ENCODE assay signal across 22 cellular contexts in the genomic region with DNA sequence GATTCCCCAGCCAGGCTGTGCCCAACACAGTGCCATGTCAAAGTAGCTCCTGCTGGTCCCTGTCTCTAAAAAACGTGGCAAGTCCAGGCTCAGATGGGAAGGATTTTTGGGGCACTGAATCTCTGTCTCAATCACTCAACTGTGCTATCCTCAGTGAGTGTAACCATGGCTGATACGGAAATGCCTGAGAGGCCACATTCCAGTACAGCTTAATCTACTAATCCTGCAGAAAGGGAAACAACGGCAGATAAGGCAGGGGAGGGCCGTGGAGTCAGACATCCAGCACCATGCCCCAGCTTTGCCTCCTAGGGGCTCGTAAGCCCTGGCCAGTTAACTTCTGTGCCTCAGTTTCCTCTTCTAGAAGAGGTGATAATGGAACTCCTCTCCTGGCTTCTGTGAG.
DNase-seq lines count a peak whose midpoint lies in the region; ATAC-seq and TF ChIP-seq lines count a peak whose summit lies in the region.
"Had no signal": no experiment of that assay in that cellular context is flagged by ENCODE, and none has a peak within 500 bp of the region (broad histone marks: within the 10 kb centered on the region; RNA-seq: fewer than 3 reads in every experiment).

No MANE protein-coding gene starts in this region.

- no peaks in the 10 kb centered on the region for H3K27me3 ChIP-seq in brain microvascular endothelial cell (replicated peaks)
- no peaks in the 10 kb centered on the region for H3K27me3 ChIP-seq in naive thymus-derived CD4-positive, alpha-beta T cell (ENCODE audit: control insufficient read depth in 2 of 2, insufficient read depth in 2 of 2, low read length in 2 of 2)
- H3K27me3 ChIP-seq: BE2C, right atrium auricular region, spleen had no signal

- in situ Hi-C loops in brain microvascular endothelial cell (cut with HindIII; ENCODE audit: low pct_ligation_motif_present, low sequenced_read_pairs), result no loop called here

- H3K27ac ChIP-seq in KOPT-K1 (ENCODE audit: low read depth, low read length, poor library complexity, severe bottlenecking) (peak overlapping the region; percentile 8), brain microvascular endothelial cell (no peak overlapping the region)
- H3K27ac ChIP-seq in naive thymus-derived CD4-positive, alpha-beta T cell (ENCODE audit: low read depth, low read length), result no peak overlapping the region
- H3K27ac ChIP-seq: parathyroid adenoma, right atrium auricular region, spleen had no signal

- no peak overlapping the region for H3K4me3 ChIP-seq in brain microvascular endothelial cell (ENCODE audit: low read depth, low read length)
- H3K4me3 ChIP-seq in naive thymus-derived CD4-positive, alpha-beta T cell (ENCODE audit: low read length), result no peak overlapping the region
- H3K4me3 ChIP-seq: right atrium auricular region, spleen had no signal

- POLR2A ChIA-PET in activated CD4-positive, alpha-beta memory T cell treated with anti-CD3 and anti-CD28 coated beads, Interleukin-2, amount 10 ng/mL, durations not matched to agents 7 days and 5 days (lab: Charles Lee), result interaction anchor here (1.4 to 13.5 kb wide), 2 partner anchors 15 to 198 kb away, joined by 4 to 132 read pairs; no protein-coding TSS in a partner anchor
- POLR2A ChIA-PET in activated CD4-positive, alpha-beta memory T cell treated with anti-CD3 and anti-CD28 coated beads for 36 hours (lab: Charles Lee), result interaction anchor here (1.0 to 3.6 kb wide), 2 partner anchors 12 to 16 kb away, joined by 3 to 15 read pairs; no protein-coding TSS in a partner anchor
- POLR2A ChIA-PET in naive thymus-derived CD4-positive, alpha-beta T cell (lab: Charles Lee), result no interaction called here

- peaks cover 11% of the 10 kb centered on the region for H3K36me3 Mint-ChIP-seq in activated CD4-positive, alpha-beta memory T cell treated with anti-CD3 and anti-CD28 coated beads, Interleukin-2, amount 10 ng/mL, durations not matched to agents 7 days and 5 days (ENCODE audit: low read depth)
- H3K36me3 Mint-ChIP-seq in activated CD4-positive, alpha-beta memory T cell treated with anti-CD3 and anti-CD28 coated beads for 36 hours, result no peaks in the 10 kb centered on the region
- peaks cover 0 to 11% (median 4%) of the 10 kb centered on the region in 5 donors for H3K36me3 Mint-ChIP-seq in naive thymus-derived CD4-positive, alpha-beta T cell
- H3K36me3 Mint-ChIP-seq in glutamatergic neuron (ENCODE audit: unreplicated experiment), result peaks cover 4% of the 10 kb centered on the region
- H3K36me3 Mint-ChIP-seq: activated naive CD8-positive, alpha-beta T cell treated with anti-CD3 and anti-CD28 coated beads for 36 hours; type B pancreatic cell had no signal

- intact Hi-C loops in activated CD4-positive, alpha-beta memory T cell treated with anti-CD3 and anti-CD28 coated beads for 36 hours (cut with micrococcal nuclease), result no loop called here
- intact Hi-C loops in naive thymus-derived CD4-positive, alpha-beta T cell (cut with micrococcal nuclease), result loop anchor here in 1 of 2 donors (2.0 kb wide), 1 partner anchor 15 kb away; no protein-coding TSS in a partner anchor

- H3K27me3 Mint-ChIP-seq in activated CD4-positive, alpha-beta memory T cell treated with anti-CD3 and anti-CD28 coated beads, Interleukin-2, amount 10 ng/mL, durations not matched to agents 7 days and 5 days, result no peaks in the 10 kb centered on the region
- no peaks in the 10 kb centered on the region for H3K27me3 Mint-ChIP-seq in activated CD4-positive, alpha-beta memory T cell treated with anti-CD3 and anti-CD28 coated beads for 36 hours
- no peaks in the 10 kb centered on the region for H3K27me3 Mint-ChIP-seq in naive thymus-derived CD4-positive, alpha-beta T cell
- peaks cover 3% of the 10 kb centered on the region for H3K27me3 Mint-ChIP-seq in glutamatergic neuron (ENCODE audit: unreplicated experiment)
- H3K27me3 Mint-ChIP-seq: activated naive CD8-positive, alpha-beta T cell treated with anti-CD3 and anti-CD28 coated beads for 36 hours; type B pancreatic cell had no signal

- no peak overlapping the region for H3K4me3 Mint-ChIP-seq in activated CD4-positive, alpha-beta memory T cell treated with anti-CD3 and anti-CD28 coated beads, Interleukin-2, amount 10 ng/mL, durations not matched to agents 7 days and 5 days
- H3K4me3 Mint-ChIP-seq in activated CD4-positive, alpha-beta memory T cell treated with anti-CD3 and anti-CD28 coated beads for 36 hours, result no peak overlapping the region
- peak overlapping the region in 1 of 10 donors; percentile 54 for H3K4me3 Mint-ChIP-seq in naive thymus-derived CD4-positive, alpha-beta T cell
- H3K4me3 Mint-ChIP-seq in glutamatergic neuron (ENCODE audit: unreplicated experiment), result no peak overlapping the region
- H3K4me3 Mint-ChIP-seq: activated naive CD8-positive, alpha-beta T cell treated with anti-CD3 and anti-CD28 coated beads for 36 hours; nephron; type B pancreatic cell had no signal

- TF ChIP-seq CTCF in brain microvascular endothelial cell (IDR thresholded peaks at IDR 0.05; ENCODE audit: low read depth, low read length, missing control alignments) (no peak), glutamatergic neuron (IDR thresholded peaks at IDR 0.05; ENCODE audit: partially characterized antibody, unreplicated experiment) (no peak)

- peak overlapping the region; percentile 57 for H3K27ac Mint-ChIP-seq in activated CD4-positive, alpha-beta memory T cell treated with anti-CD3 and anti-CD28 coated beads, Interleukin-2, amount 10 ng/mL, durations not matched to agents 7 days and 5 days
- no peak overlapping the region for H3K27ac Mint-ChIP-seq in activated CD4-positive, alpha-beta memory T cell treated with anti-CD3 and anti-CD28 coated beads for 36 hours
- peak overlapping the region in 5 of 9 donors; percentile 11 to 64 (median 45) for H3K27ac Mint-ChIP-seq in naive thymus-derived CD4-positive, alpha-beta T cell
- no peak overlapping the region for H3K27ac Mint-ChIP-seq in glutamatergic neuron (ENCODE audit: unreplicated experiment)
- H3K27ac Mint-ChIP-seq: activated naive CD8-positive, alpha-beta T cell treated with anti-CD3 and anti-CD28 coated beads for 36 hours; nephron had no signal

- H3K9me3 Mint-ChIP-seq in activated CD4-positive, alpha-beta memory T cell treated with anti-CD3 and anti-CD28 coated beads, Interleukin-2, amount 10 ng/mL, durations not matched to agents 7 days and 5 days, result no peaks in the 10 kb centered on the region
- no peaks in the 10 kb centered on the region for H3K9me3 Mint-ChIP-seq in activated CD4-positive, alpha-beta memory T cell treated with anti-CD3 and anti-CD28 coated beads for 36 hours
- no peaks in the 10 kb centered on the region for H3K9me3 Mint-ChIP-seq in naive thymus-derived CD4-positive, alpha-beta T cell
- peaks cover 2% of the 10 kb centered on the region for H3K9me3 Mint-ChIP-seq in glutamatergic neuron (ENCODE audit: unreplicated experiment)
- H3K9me3 Mint-ChIP-seq: activated naive CD8-positive, alpha-beta T cell treated with anti-CD3 and anti-CD28 coated beads for 36 hours; nephron; type B pancreatic cell had no signal

- no peak for ATAC-seq in naive thymus-derived CD4-positive, alpha-beta T cell
- ATAC-seq in HG03521 (IDR thresholded peaks at IDR 0.05; ENCODE audit: unreplicated experiment), result no peak

- no peaks in the 10 kb centered on the region for H3K36me3 ChIP-seq in KOPT-K1 (ENCODE audit: insufficient read depth, low read length)
- no peaks in the 10 kb centered on the region for H3K36me3 ChIP-seq in brain microvascular endothelial cell (replicated peaks)
- no peaks in the 10 kb centered on the region for H3K36me3 ChIP-seq in naive thymus-derived CD4-positive, alpha-beta T cell (ENCODE audit: control insufficient read depth in 2 of 3, insufficient read depth in 3 of 3, low read length in 3 of 3)
- H3K36me3 ChIP-seq: BE2C, right atrium auricular region, spleen had no signal

- peaks cover 60% of the 10 kb centered on the region for H3K4me1 Mint-ChIP-seq in activated CD4-positive, alpha-beta memory T cell treated with anti-CD3 and anti-CD28 coated beads, Interleukin-2, amount 10 ng/mL, durations not matched to agents 7 days and 5 days
- H3K4me1 Mint-ChIP-seq in activated CD4-positive, alpha-beta memory T cell treated with anti-CD3 and anti-CD28 coated beads for 36 hours (ENCODE audit: low read depth), result peaks cover 34% of the 10 kb centered on the region
- peaks cover 15 to 66% (median 41%) of the 10 kb centered on the region in 7 donors for H3K4me1 Mint-ChIP-seq in naive thymus-derived CD4-positive, alpha-beta T cell
- H3K4me1 Mint-ChIP-seq in glutamatergic neuron (ENCODE audit: low read depth, unreplicated experiment), result peaks cover 9% of the 10 kb centered on the region

- no peak for DNase-seq in activated CD4-positive, alpha-beta memory T cell treated with anti-CD3 and anti-CD28 coated beads, Interleukin-2, amount 10 ng/mL, durations not matched to agents 7 days and 5 days
- no peak for DNase-seq in activated CD4-positive, alpha-beta memory T cell treated with anti-CD3 and anti-CD28 coated beads for 36 hours
- DNase-seq in brain microvascular endothelial cell (peak; percentile 30), glutamatergic neuron (no peak), DMS53 treated with DMSO at 0.1 percent for 48 hours (lab: John Stamatoyannopoulos, UW; ENCODE audit: unreplicated experiment) (no peak)
- DNase-seq in naive thymus-derived CD4-positive, alpha-beta T cell, result no peak
- DNase-seq: activated naive CD8-positive, alpha-beta T cell treated with anti-CD3 and anti-CD28 coated beads for 36 hours; BE2C; cerebellar nuclear complex; DMS153; GOT3; NCI-H1694; NCI-H2171; NK-92 treated with Interleukin-12 subunit alpha and Interleukin-12 subunit beta, amount 100 ng/mL, for 24 hours; SHP77; spleen had no signal

- no peaks in the 10 kb centered on the region for H3K9me3 ChIP-seq in KOPT-K1 (ENCODE audit: insufficient read depth, low read length, poor library complexity, severe bottlenecking)
- H3K9me3 ChIP-seq in naive thymus-derived CD4-positive, alpha-beta T cell (ENCODE audit: control insufficient read depth in 2 of 3, low read length in 3 of 3), result no peaks in the 10 kb centered on the region
- H3K9me3 ChIP-seq: BE2C, right atrium auricular region, spleen had no signal

- peaks cover 0 to 10% of the 10 kb centered on the region in 2 donors for H3K4me1 ChIP-seq in naive thymus-derived CD4-positive, alpha-beta T cell (ENCODE audit: control insufficient read depth in 2 of 2, insufficient read depth in 2 of 2, low read length in 2 of 2)
- H3K4me1 ChIP-seq: BE2C, parathyroid adenoma, right atrium auricular region had no signal

- CTCF ChIA-PET in activated CD4-positive, alpha-beta memory T cell treated with anti-CD3 and anti-CD28 coated beads, Interleukin-2, amount 10 ng/mL, durations not matched to agents 7 days and 5 days (lab: Charles Lee), result interaction anchor here (0.8 to 1.0 kb wide), 2 partner anchors 17 to 22 kb away, joined by 4 to 6 read pairs; no protein-coding TSS in a partner anchor
- CTCF ChIA-PET in activated CD4-positive, alpha-beta memory T cell treated with anti-CD3 and anti-CD28 coated beads for 36 hours (lab: Charles Lee), result interaction anchor here (2.4 kb wide), 1 partner anchor 22 kb away, joined by 8 read pairs; no protein-coding TSS in a partner anchor
- CTCF ChIA-PET in naive thymus-derived CD4-positive, alpha-beta T cell (lab: Charles Lee), result no interaction called here

Comparison
In these comparisons a context has a peak if more than half of its experiments do, and no peak if none do; other contexts are left out.
1. H3K27ac Mint-ChIP-seq: peak in activated CD4-positive, alpha-beta memory T cell treated with anti-CD3 and anti-CD28 coated beads, Interleukin-2, amount 10 ng/mL, durations not matched to agents 7 days and 5 days (single experiment) and naive thymus-derived CD4-positive, alpha-beta T cell (5 of 9); none in activated CD4-positive, alpha-beta memory T cell treated with anti-CD3 and anti-CD28 coated beads for 36 hours (single experiment) and glutamatergic neuron (single experiment).